ENCODE assay signal across 8 cellular contexts in the genomic region with DNA sequence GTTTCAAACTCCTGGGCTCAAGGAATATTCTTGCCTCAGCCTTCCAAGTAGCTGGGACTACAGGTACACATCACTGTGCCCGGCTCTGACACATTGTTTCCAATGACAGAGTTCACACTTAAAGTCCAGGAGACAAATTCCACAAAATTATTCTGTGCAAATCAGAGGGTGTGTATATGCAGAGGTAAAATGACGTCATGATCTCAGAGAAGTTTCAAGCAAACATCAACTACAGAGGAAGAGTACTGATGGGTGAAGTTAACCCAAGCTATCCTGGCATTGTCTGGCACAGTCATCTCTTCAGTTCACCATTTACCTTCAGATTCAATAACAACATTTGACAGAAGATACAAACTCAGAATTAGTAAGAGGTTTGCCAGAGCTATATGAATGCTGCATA.
"Had no signal": no experiment of that assay in that cellular context is flagged by ENCODE, and none has a peak within 500 bp of the region (broad histone marks: within the 10 kb centered on the region; RNA-seq: fewer than 3 reads in every experiment).

No MANE protein-coding gene starts in this region.

- H3K9ac ChIP-seq: GM23248 had no signal

- H3K36me3 Mint-ChIP-seq: IgD-negative memory B cell had no signal

- H3K27ac ChIP-seq: GM23248 had no signal

- FAIRE-seq: HTR-8/SVneo had no signal

- H3K4me3 ChIP-seq: GM23248, HAP-1 had no signal

- H3K4me1 Mint-ChIP-seq: IgD-negative memory B cell had no signal

- ATAC-seq: HCT116 had no signal

- H3K9me3 ChIP-seq: HAP-1 had no signal

- H2AFZ ChIP-seq: GM23248 had no signal

- H3K4me1 ChIP-seq: HAP-1 had no signal

- H3K36me3 ChIP-seq: HAP-1 had no signal

- DNase-seq: GM23248, GOT3, H7, KG1 had no signal

- H3K27ac Mint-ChIP-seq: IgD-negative memory B cell had no signal

- H3K4me3 Mint-ChIP-seq: IgD-negative memory B cell had no signal
